1 cellular context compared by ENCODE assay signal in the genomic region with DNA sequence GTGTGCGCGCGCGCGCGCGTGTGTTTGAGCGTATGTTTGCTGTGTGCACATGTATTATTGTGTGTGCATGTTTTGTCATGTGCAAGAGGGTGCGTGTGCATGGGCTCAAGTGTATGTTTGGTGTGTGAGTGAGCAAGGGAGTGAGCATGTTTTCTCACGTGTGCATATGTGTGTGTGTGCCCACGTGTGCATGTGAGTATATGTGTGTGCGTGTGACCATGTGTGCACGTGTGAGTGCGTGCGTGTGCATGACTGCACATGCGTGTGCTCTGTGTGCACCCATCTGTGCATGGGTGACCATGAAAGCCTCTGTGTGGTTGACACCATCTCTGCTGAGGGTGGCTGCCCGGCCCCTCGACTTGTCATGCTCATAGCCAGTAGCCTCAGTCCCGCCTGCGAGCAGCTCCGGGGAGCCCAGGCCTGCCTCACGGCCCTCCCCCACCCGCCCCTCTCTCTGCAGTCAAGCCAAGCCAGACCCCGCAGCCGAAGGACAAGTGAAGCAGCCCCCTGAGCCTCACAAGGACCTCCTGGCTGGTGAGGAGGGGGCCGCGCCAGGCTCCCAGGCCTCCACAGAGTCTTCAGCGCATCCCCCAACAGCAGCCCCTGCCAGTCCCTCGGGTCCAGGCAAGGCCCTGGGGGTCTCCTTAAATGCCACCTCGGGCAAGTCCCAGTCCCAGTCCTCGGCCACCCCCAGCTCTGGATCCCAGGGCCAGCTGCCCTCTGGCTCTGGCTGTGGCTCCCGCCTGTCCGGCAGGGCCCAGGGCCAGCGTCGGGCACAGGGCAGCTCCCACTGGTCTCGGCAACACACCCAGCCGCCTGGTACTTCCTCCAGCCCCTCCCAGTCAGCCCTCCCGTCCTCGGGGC.
TF ChIP-seq lines count a peak whose summit lies in the region.

No MANE protein-coding gene starts in this region.

TF ChIP-seq in H1, 55 proteins besides CTCF, POLR2A, EP300 and RAD21:
- TF ChIP-seq JUN (IDR thresholded peaks at IDR 0.05; ENCODE audit: low read depth, low read length) (no peak), KDM1A (IDR thresholded peaks at IDR 0.05; ENCODE audit: borderline replicate concordance, low read length) (no peak), RBBP5 (IDR thresholded peaks at IDR 0.05; ENCODE audit: borderline replicate concordance, low read depth, low read length) (no peak), NANOG (IDR thresholded peaks at IDR 0.05; ENCODE audit: insufficient read depth, low read depth, low read length, poor library complexity, severe bottlenecking) (no peak), CREB1 (IDR thresholded peaks at IDR 0.05) (no peak), TEAD4 (IDR thresholded peaks at IDR 0.05; ENCODE audit: low read depth, low read length) (no peak), CBX8 (IDR thresholded peaks at IDR 0.05; ENCODE audit: borderline replicate concordance, low read depth, low read length) (no peak), BRCA1 (IDR thresholded peaks at IDR 0.05; ENCODE audit: low read depth, low read length) (no peak)
- TF ChIP-seq, protein P1, sequence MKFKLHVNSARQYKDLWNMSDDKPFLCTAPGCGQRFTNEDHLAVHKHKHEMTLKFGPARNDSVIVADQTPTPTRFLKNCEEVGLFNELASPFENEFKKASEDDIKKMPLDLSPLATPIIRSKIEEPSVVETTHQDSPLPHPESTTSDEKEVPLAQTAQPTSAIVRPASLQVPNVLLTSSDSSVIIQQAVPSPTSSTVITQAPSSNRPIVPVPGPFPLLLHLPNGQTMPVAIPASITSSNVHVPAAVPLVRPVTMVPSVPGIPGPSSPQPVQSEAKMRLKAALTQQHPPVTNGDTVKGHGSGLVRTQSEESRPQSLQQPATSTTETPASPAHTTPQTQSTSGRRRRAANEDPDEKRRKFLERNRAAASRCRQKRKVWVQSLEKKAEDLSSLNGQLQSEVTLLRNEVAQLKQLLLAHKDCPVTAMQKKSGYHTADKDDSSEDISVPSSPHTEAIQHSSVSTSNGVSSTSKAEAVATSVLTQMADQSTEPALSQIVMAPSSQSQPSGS (IDR thresholded peaks at IDR 0.05; ENCODE audit: low read length): no peak
- TF ChIP-seq, protein P2, sequence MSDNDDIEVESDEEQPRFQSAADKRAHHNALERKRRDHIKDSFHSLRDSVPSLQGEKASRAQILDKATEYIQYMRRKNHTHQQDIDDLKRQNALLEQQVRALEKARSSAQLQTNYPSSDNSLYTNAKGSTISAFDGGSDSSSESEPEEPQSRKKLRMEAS (IDR thresholded peaks at IDR 0.05): no peak
